In genomic region chr2:25829828-25830227, GRCh38 we compare ENCODE assay signal across 26 cellular contexts. TPM values are rescaled to one million over a fixed set of nuclear protein-coding genes. Genes with fewer than 3 reads are reported as not detected.
DNase-seq lines count a peak whose midpoint lies in the region; ATAC-seq, FAIRE-seq and TF ChIP-seq lines count a peak whose summit lies in the region.
"Had no signal": no experiment of that assay in that cellular context is flagged by ENCODE, and none has a peak within 500 bp of the region (broad histone marks: within the 10 kb centered on the region; RNA-seq: fewer than 3 reads in every experiment).

No MANE protein-coding gene starts in this region.

- no peak for TF ChIP-seq RAD21 in HepG2 (CRISPR knock-in tag; IDR thresholded peaks at IDR 0.05)

- peak overlapping the region; percentile 13 for H3K4me3 Mint-ChIP-seq in activated T-helper 1 cell treated with anti-CD3 and anti-CD28 coated beads, Interleukin-12 subunit alpha, Interleukin-12 subunit beta, Interleukin-2, Interleukin-4 antibody, amounts not matched to agents 30 ng/mL and 10 ng/mL and 1 ng/mL, durations not matched to agents 14 hours and 24 hours and 36 hours
- H3K4me3 Mint-ChIP-seq: CD4-positive, alpha-beta T cell; stimulated activated memory B cell treated with anti-CD40 and anti-IgM and Interleukin-4, amounts not matched to agents 10 μg/mL and 1 μg/mL and 100 μg/mL, for 72 hours had no signal

- H3K27me3 ChIP-seq in HepG2 (ENCODE audit: control insufficient read depth in 1 of 2, insufficient read depth in 2 of 2, low read length in 2 of 2) (no peaks in the 10 kb centered on the region), thyroid gland (no peaks in the 10 kb centered on the region)
- H3K27me3 ChIP-seq: breast epithelium, heart left ventricle had no signal

- no peak for TF ChIP-seq POLR2A in HepG2 (IDR thresholded peaks at IDR 0.05; ENCODE audit: insufficient read depth in 1 of 2, low read depth in 2 of 2, low read length in 2 of 2)
- no peak for TF ChIP-seq POLR2A in thyroid gland (IDR thresholded peaks at IDR 0.05)

- POLR2A ChIA-PET in HepG2 (lab: Yijun Ruan, JAX), result interaction anchor here (2.4 kb wide), 1 partner anchor 20 kb away, joined by 7 read pairs; no protein-coding TSS in a partner anchor

- peak overlapping the region; percentile 70 to 91 for H3K27ac Mint-ChIP-seq in activated naive CD4-positive, alpha-beta T cell treated with anti-CD3 and anti-CD28 coated beads, Interleukin-2, amount 50 U/mL, for 72 hours
- peak overlapping the region; percentile 69 for H3K27ac Mint-ChIP-seq in activated T-helper 1 cell treated with anti-CD3 and anti-CD28 coated beads, Interleukin-12 subunit alpha, Interleukin-12 subunit beta, Interleukin-2, Interleukin-4 antibody, amounts not matched to agents 30 ng/mL and 10 ng/mL and 1 ng/mL, durations not matched to agents 14 hours and 24 hours and 36 hours
- H3K27ac Mint-ChIP-seq: stimulated activated memory B cell treated with anti-CD40 and anti-IgM and Interleukin-4, amounts not matched to agents 10 μg/mL and 1 μg/mL and 100 μg/mL, for 72 hours had no signal

- CTCF ChIA-PET in HepG2 (lab: Yijun Ruan, JAX; ENCODE audit: low intra/inter-chr PET ratio, low total read pairs), result no interaction called here

- intact Hi-C loops in activated T-helper 1 cell treated with anti-CD3 and anti-CD28 coated beads, Interleukin-12 subunit alpha, Interleukin-12 subunit beta, Interleukin-2, Interleukin-4 antibody, amounts not matched to agents 30 ng/mL and 10 ng/mL and 1 ng/mL, durations not matched to agents 14 hours and 24 hours and 36 hours (cut with micrococcal nuclease), result no loop called here
- intact Hi-C loops in HepG2 (cut with micrococcal nuclease; ENCODE audit: unreplicated experiment) (no loop called here), thyroid gland (cut with DNase I) (no loop called here)

- no peaks in the 10 kb centered on the region for H3K9me3 ChIP-seq in HepG2 (ENCODE audit: low read length)
- H3K9me3 ChIP-seq in thyroid gland, result no peaks in the 10 kb centered on the region

- 53% methylated on average over 2 of the region's 2 CpGs for WGBS in HepG2 (ENCODE audit: low lambda C conversion rate)
- 81 to 100% methylated on average over 1 to 2 of the region's 2 CpGs for WGBS in thyroid gland, 2 donors

- no peaks in the 10 kb centered on the region for H3K27me3 Mint-ChIP-seq in activated T-helper 1 cell treated with anti-CD3 and anti-CD28 coated beads, Interleukin-12 subunit alpha, Interleukin-12 subunit beta, Interleukin-2, Interleukin-4 antibody, amounts not matched to agents 30 ng/mL and 10 ng/mL and 1 ng/mL, durations not matched to agents 14 hours and 24 hours and 36 hours (ENCODE audit: insufficient read depth)
- H3K27me3 Mint-ChIP-seq: CD4-positive, alpha-beta T cell; stimulated activated memory B cell treated with anti-CD40 and anti-IgM and Interleukin-4, amounts not matched to agents 10 μg/mL and 1 μg/mL and 100 μg/mL, for 72 hours had no signal

- H3K36me3 ChIP-seq in HepG2 (replicated peaks in 1 of 2; ENCODE audit: control insufficient read depth in 1 of 2, insufficient read depth in 2 of 2, low read length in 2 of 2) (peaks cover 6 to 16% of the 10 kb centered on the region in 2 experiments; a peak in 3 of 5 replicates), thyroid gland (no peaks in the 10 kb centered on the region)
- H3K36me3 ChIP-seq: breast epithelium had no signal

- no peak for FAIRE-seq in HepG2 (lab: Jason Lieb, UNC)
- FAIRE-seq: GM12892 had no signal

- H2AFZ ChIP-seq in HepG2 (ENCODE audit: low read length), result no peak overlapping the region

- peaks cover 68% of the 10 kb centered on the region for H3K4me1 Mint-ChIP-seq in activated T-helper 1 cell treated with anti-CD3 and anti-CD28 coated beads, Interleukin-12 subunit alpha, Interleukin-12 subunit beta, Interleukin-2, Interleukin-4 antibody, amounts not matched to agents 30 ng/mL and 10 ng/mL and 1 ng/mL, durations not matched to agents 14 hours and 24 hours and 36 hours (ENCODE audit: low read depth)

- no peak for DNase-seq in activated naive CD4-positive, alpha-beta T cell treated with anti-CD3 and anti-CD28 coated beads, Interleukin-2, amount 50 U/mL, for 72 hours (ENCODE audit: low spot score in 2 of 2)
- no peak for DNase-seq in activated naive CD4-positive, alpha-beta T cell treated with anti-CD3 and anti-CD28 coated beads, Interleukin-2, amount 50 U/mL, for 16 hours
- DNase-seq in activated T-helper 1 cell treated with anti-CD3 and anti-CD28 coated beads, Interleukin-12 subunit alpha, Interleukin-12 subunit beta, Interleukin-2, Interleukin-4 antibody, amounts not matched to agents 30 ng/mL and 10 ng/mL and 1 ng/mL, durations not matched to agents 14 hours and 24 hours and 36 hours (ENCODE audit: low spot score), result no peak
- DNase-seq in HepG2 (ENCODE audit: low spot score) (peak; percentile 24), thyroid gland (no peak), NCI-H1417 (lab: John Stamatoyannopoulos, UW) (no peak), HCEC 1CT (no peak)
- DNase-seq: amniotic stem cell; CD4-positive, alpha-beta T cell; effector CD4-positive, alpha-beta T cell; EL; erythroblast; H7; heart left ventricle; mammary epithelial cell; NCI-H1092 treated with DMSO at 0.1 percent for 48 hours; NCI-H1930; occipital lobe had no signal

- no peak overlapping the region for H3K9ac ChIP-seq in HepG2 (ENCODE audit: insufficient read depth, low read depth, low read length)

- TF ChIP-seq CTCF in HepG2 (CRISPR knock-in tag; IDR thresholded peaks at IDR 0.05) (no peak), thyroid gland (IDR thresholded peaks at IDR 0.05) (no peak)

- no peak for ATAC-seq in activated naive CD4-positive, alpha-beta T cell treated with anti-CD3 and anti-CD28 coated beads, Interleukin-2, amount 50 U/mL, for 72 hours
- ATAC-seq in HepG2, result peak; percentile 90
- no peak for ATAC-seq in HG02981 (IDR thresholded peaks at IDR 0.05; ENCODE audit: unreplicated experiment)
- ATAC-seq: heart left ventricle; SK-N-SH treated with all-trans-retinoic acid at 6 μM for 48 hours; stimulated activated memory B cell treated with anti-CD40 and anti-IgM and Interleukin-4, amounts not matched to agents 10 μg/mL and 1 μg/mL and 100 μg/mL, for 72 hours had no signal

- peaks cover 8% of the 10 kb centered on the region for H4K20me1 ChIP-seq in HepG2 (ENCODE audit: insufficient read depth, low read length)

- H3K4me1 ChIP-seq in HepG2 (ENCODE audit: insufficient read depth, low read length) (peaks cover 37% of the 10 kb centered on the region), thyroid gland (peaks cover 10 to 18% of the 10 kb centered on the region in 2 donors)
- H3K4me1 ChIP-seq: breast epithelium had no signal

- no peak overlapping the region for H3K4me3 ChIP-seq in HepG2 (replicated peaks in 1 of 3; ENCODE audit: insufficient read depth in 1 of 3, low read depth in 2 of 3, low read length in 3 of 3)
- no peak overlapping the region for H3K4me3 ChIP-seq in thyroid gland (replicated peaks in 1 of 3)
- H3K4me3 ChIP-seq: breast epithelium, heart left ventricle, skin epidermis, thoracic aorta had no signal

- peak overlapping the region; percentile 59 for H3K27ac ChIP-seq in HepG2 (ENCODE audit: extremely low read length, insufficient read depth, low read length)
- H3K27ac ChIP-seq in thyroid gland, result peak overlapping the region; percentile 13 to 73 (median 63)
- H3K27ac ChIP-seq: heart left ventricle, RWPE1, skin epidermis, thoracic aorta had no signal

- peaks cover 35% of the 10 kb centered on the region for H3K79me2 ChIP-seq in HepG2 (ENCODE audit: insufficient read depth, low read length)

- peaks cover 8 to 15% of the 10 kb centered on the region in 2 donors for H3K9me3 Mint-ChIP-seq in activated naive CD4-positive, alpha-beta T cell treated with anti-CD3 and anti-CD28 coated beads, Interleukin-2, amount 50 U/mL, for 72 hours
- peaks cover 6% of the 10 kb centered on the region for H3K9me3 Mint-ChIP-seq in activated T-helper 1 cell treated with anti-CD3 and anti-CD28 coated beads, Interleukin-12 subunit alpha, Interleukin-12 subunit beta, Interleukin-2, Interleukin-4 antibody, amounts not matched to agents 30 ng/mL and 10 ng/mL and 1 ng/mL, durations not matched to agents 14 hours and 24 hours and 36 hours

- in situ Hi-C loops in HepG2 (cut with HindIII; ENCODE audit: extremely low pct_ligation_motif_present, low pct_unique_long_range_greater_than_20kb), result no loop called here

- peak overlapping the region; percentile 42 for H3K4me2 ChIP-seq in HepG2 (ENCODE audit: low read depth, low read length)

- BruUV-seq in HepG2 (replicated peaks; lab: Mats Ljungman, UMichigan), result no TSS peak

- H3K36me3 Mint-ChIP-seq in activated naive CD4-positive, alpha-beta T cell treated with anti-CD3 and anti-CD28 coated beads, Interleukin-2, amount 50 U/mL, for 72 hours, result peaks cover 12 to 37% of the 10 kb centered on the region in 2 donors
- H3K36me3 Mint-ChIP-seq in activated T-helper 1 cell treated with anti-CD3 and anti-CD28 coated beads, Interleukin-12 subunit alpha, Interleukin-12 subunit beta, Interleukin-2, Interleukin-4 antibody, amounts not matched to agents 30 ng/mL and 10 ng/mL and 1 ng/mL, durations not matched to agents 14 hours and 24 hours and 36 hours (ENCODE audit: low read depth), result peaks cover 34% of the 10 kb centered on the region

- TF ChIP-seq EP300 in HepG2 (IDR thresholded peaks at IDR 0.05; ENCODE audit: low read depth in 2 of 2, low read length in 2 of 2), result 0 out of 4 replicates have a peak, but pooled peaks of 1 of the 2 experiments have one; percentile 8
- no peak for TF ChIP-seq EP300 in HepG2 (CRISPR knock-in tag; IDR thresholded peaks at IDR 0.05; ENCODE audit: borderline replicate concordance)

RNA-seq across cellular contexts. Expression of gene ASXL2, which starts 48.5 kb away (rescaled TPM):
- total RNA-seq in activated naive CD4-positive, alpha-beta T cell treated with anti-CD3 and anti-CD28 coated beads, Interleukin-2, amount 50 U/mL, for 72 hours, result 10 to 100 TPM; 31.8 to 40.2 TPM
- total RNA-seq in activated T-helper 1 cell treated with anti-CD3 and anti-CD28 coated beads, Interleukin-12 subunit alpha, Interleukin-12 subunit beta, Interleukin-2, Interleukin-4 antibody, amounts not matched to agents 30 ng/mL and 10 ng/mL and 1 ng/mL, durations not matched to agents 14 hours and 24 hours and 36 hours, result 48.9 and 54.4 TPM in 2 replicates
- 12.1 and 20.6 TPM in 2 replicates for total RNA-seq in HepG2 (2016; rRNA removed; fragmentation: Illumina TruSeq; extraction: Trizol)
- total RNA-seq in HepG2 (2016; cell fraction: cytosol; rRNA removed; fragmentation: Illumina TruSeq; extraction: Trizol; ENCODE audit: low read depth), result 10.5 and 13.0 TPM in 2 replicates
- 11.7 and 17.6 TPM in 2 replicates for total RNA-seq in HepG2 (2016; cell fraction: insoluble cytoplasmic fraction; rRNA removed; fragmentation: Illumina TruSeq; extraction: Trizol)
- total RNA-seq in HepG2 (2016; cell fraction: membrane; rRNA removed; fragmentation: Illumina TruSeq; extraction: Trizol), result 6.6 and 10.3 TPM in 2 replicates
- total RNA-seq in HepG2 (2016; cell fraction: nucleus; rRNA removed; fragmentation: Illumina TruSeq; extraction: Trizol), result 17.4 and 19.6 TPM in 2 replicates
- 15.3 and 19.2 TPM in 2 replicates for polyA plus RNA-seq in HepG2 (2011; rRNA removed)
- 9.0 and 11.6 TPM in 2 replicates for polyA plus RNA-seq in HepG2 (2011; cell fraction: cytosol; rRNA removed)
- polyA plus RNA-seq in HepG2 (2011; cell fraction: nucleus; rRNA removed), result 13.3 and 14.0 TPM in 2 replicates
- polyA plus RNA-seq in HepG2 (2012), result 14.6 and 15.3 TPM in 2 replicates
- 0.40 and 0.42 TPM in 2 replicates for polyA plus RNA-seq in HepG2 (2016; cell fraction: cytosol; fragmentation: Illumina TruSeq; extraction: Trizol; ENCODE audit: low read depth)
- polyA plus RNA-seq in HepG2 (2016; cell fraction: insoluble cytoplasmic fraction; fragmentation: Illumina TruSeq; extraction: Trizol; ENCODE audit: low read depth), result 12.3 and 15.6 TPM in 2 replicates
- 1.3 and 1.6 TPM in 2 replicates for polyA plus RNA-seq in HepG2 (2016; cell fraction: membrane; fragmentation: Illumina TruSeq; extraction: Trizol; ENCODE audit: low read depth)
- polyA plus RNA-seq in HepG2 (2016; cell fraction: nucleus; fragmentation: Illumina TruSeq; extraction: Trizol; ENCODE audit: insufficient read depth, low read depth), result 17.3 and 20.1 TPM in 2 replicates
- 21.4 and 25.2 TPM in 2 replicates for polyA minus RNA-seq in HepG2 (2011; rRNA and poly(A)+ RNA removed; ENCODE audit: low replicate concordance)
- 22.2 and 26.1 TPM in 2 replicates for polyA minus RNA-seq in HepG2 (2011; cell fraction: cytosol; rRNA and poly(A)+ RNA removed)
- 39.1 and 42.6 TPM in 2 replicates for polyA minus RNA-seq in HepG2 (2011; cell fraction: nucleus; rRNA and poly(A)+ RNA removed)
- 10 to 100 TPM; 19.2 to 23.5 (median 20.4) TPM for total RNA-seq in thyroid gland
